Comparison of ENCODE assay signal across 8 cellular contexts in genomic region chr17:69918164-69918563, GRCh38.
"Had no signal": no experiment of that assay in that cellular context is flagged by ENCODE, and none has a peak within 500 bp of the region (broad histone marks: within the 10 kb centered on the region; RNA-seq: fewer than 3 reads in every experiment).

No MANE protein-coding gene starts in this region.

- FAIRE-seq: G401.6, GM12878, GM12891, GM12892, GM18507, GM19239 had no signal

- DNase-seq: GDM1, GF-D8 had no signal

- ATAC-seq: GM12878 had no signal

- H3K4me3 ChIP-seq: GM12878 had no signal
